16 cellular contexts compared by ENCODE assay signal in genomic region chr9:113934167-113934566, GRCh38.
"Had no signal": no experiment of that assay in that cellular context is flagged by ENCODE, and none has a peak within 500 bp of the region (broad histone marks: within the 10 kb centered on the region; RNA-seq: fewer than 3 reads in every experiment).

No MANE protein-coding gene starts in this region.

- ATAC-seq: activated naive CD4-positive, alpha-beta T cell treated with anti-CD3 and anti-CD28 coated beads, Interleukin-2, amount 50 U/mL, for 72 hours; body of pancreas; T-cell had no signal

- H3K4me1 Mint-ChIP-seq: nephron progenitor cell, T-cell had no signal

- H3K36me3 Mint-ChIP-seq: activated naive CD4-positive, alpha-beta T cell treated with anti-CD3 and anti-CD28 coated beads, Interleukin-2, amount 50 U/mL, for 72 hours; T-cell had no signal

- H3K4me3 ChIP-seq: body of pancreas, SK-N-MC, thoracic aorta had no signal

- H3K27me3 Mint-ChIP-seq: T-cell had no signal

- DNase-seq: activated CD4-positive, alpha-beta T cell treated with anti-CD3 and anti-CD28 coated beads for 4 hours; activated effector memory CD4-positive, alpha-beta T cell treated with anti-CD3 and anti-CD28 coated beads, Interleukin-2, amount 50 U/mL, for 16 hours; activated T-cell treated with anti-CD3 and anti-CD28 coated beads, Interleukin-2, amount 50 U/mL, for 1 hour; amniotic stem cell; central memory CD4-positive, alpha-beta T cell; cortex of kidney; effector CD8-positive, alpha-beta T cell; foreskin melanocyte; nephron progenitor cell; stimulated activated CD4-positive, alpha-beta T cell treated with anti-CD3 and anti-CD28 coated beads, Interleukin-1b, Interleukin-23, amount 100 ng/mL, for 48 hours; T-cell had no signal

- H3K4me3 Mint-ChIP-seq: nephron progenitor cell, T-cell had no signal

- H3K27ac ChIP-seq: body of pancreas, SK-N-MC, VCaP had no signal

- H3K9me3 ChIP-seq: body of pancreas, thoracic aorta had no signal

- H3K36me3 ChIP-seq: thoracic aorta had no signal

- H3K9me3 Mint-ChIP-seq: activated naive CD4-positive, alpha-beta T cell treated with anti-CD3 and anti-CD28 coated beads, Interleukin-2, amount 50 U/mL, for 72 hours; T-cell had no signal

- H3K27ac Mint-ChIP-seq: activated naive CD4-positive, alpha-beta T cell treated with anti-CD3 and anti-CD28 coated beads, Interleukin-2, amount 50 U/mL, for 72 hours; nephron progenitor cell; T-cell had no signal

- H3K27me3 ChIP-seq: body of pancreas had no signal
